ENCODE assay signal across 8 cellular contexts in genomic region chr6:7050911-7051779, GRCh38. TPM values are rescaled to one million over a fixed set of nuclear protein-coding genes. Genes with fewer than 3 reads are reported as not detected.
DNase-seq lines count a peak whose midpoint lies in the region; ATAC-seq and TF ChIP-seq lines count a peak whose summit lies in the region.

No MANE protein-coding gene starts in this region.

- H2AFZ ChIP-seq in fibroblast of lung (ENCODE audit: low read length) = peak overlapping the region; percentile 71

- no peak for TF ChIP-seq POLR2A in vagina (IDR thresholded peaks at IDR 0.05)

- H3K9me3 Mint-ChIP-seq in naive thymus-derived CD4-positive, alpha-beta T cell = no peaks in the 10 kb centered on the region

- CTCF ChIA-PET in naive thymus-derived CD4-positive, alpha-beta T cell (lab: Charles Lee) = no interaction called here

- H3K27ac ChIP-seq in BLaER1 = peak overlapping the region; percentile 92
- peak overlapping the region; percentile 26 for H3K27ac ChIP-seq in fibroblast of lung (ENCODE audit: insufficient read depth, low read length)
- H3K27ac ChIP-seq in naive thymus-derived CD4-positive, alpha-beta T cell (ENCODE audit: low read depth, low read length) = peak overlapping the region; percentile 59
- H3K27ac ChIP-seq in vagina = peak overlapping the region; percentile 77

- POLR2A ChIA-PET in naive thymus-derived CD4-positive, alpha-beta T cell (lab: Charles Lee) = interaction anchor here (0.7 to 3.4 kb wide), 5 partner anchors 22 to 90 kb away, joined by 3 to 23 read pairs (median 5); partner anchors contain the start of gene RREB1

- H4K20me1 ChIP-seq in BLaER1 (no peaks in the 10 kb centered on the region), fibroblast of lung (ENCODE audit: control insufficient read depth, extremely low read depth, insufficient read depth, low read length) (no peaks in the 10 kb centered on the region)

- H3K27ac Mint-ChIP-seq in naive thymus-derived CD4-positive, alpha-beta T cell = peak overlapping the region in 7 of 9 donors; percentile 45 to 86 (median 77)

- H3K4me1 ChIP-seq in BLaER1 (peaks cover 26% of the 10 kb centered on the region), fibroblast of lung (ENCODE audit: control insufficient read depth, extremely low read depth, insufficient read depth, low read length) (no peaks in the 10 kb centered on the region), vagina (peaks cover 19% of the 10 kb centered on the region)
- peaks cover 0 to 4% of the 10 kb centered on the region in 2 donors for H3K4me1 ChIP-seq in naive thymus-derived CD4-positive, alpha-beta T cell (ENCODE audit: control insufficient read depth in 2 of 2, insufficient read depth in 2 of 2, low read length in 2 of 2)

- DNase-seq in NCI-H146 (lab: John Stamatoyannopoulos, UW) = peak; percentile 81
- peak; percentile 12 for DNase-seq in activated T-cell treated with anti-CD3 and anti-CD28 coated beads for 48 hours (ENCODE audit: low read depth)
- DNase-seq in fibroblast of lung (ENCODE audit: low read depth in 2 of 2) = peak; percentile 80 to 92
- peak in 7 of 9 donors; percentile 26 to 65 (median 54) for DNase-seq in naive thymus-derived CD4-positive, alpha-beta T cell
- peak; percentile 81 to 91 for DNase-seq in vagina (ENCODE audit: extremely low spot score in 2 of 2)
- no peak for DNase-seq in G401 (ENCODE audit: low spot score)

- no peaks in the 10 kb centered on the region for H3K79me2 ChIP-seq in fibroblast of lung (ENCODE audit: control insufficient read depth, insufficient read depth, low read length)

- H3K27me3 ChIP-seq in BLaER1 (no peaks in the 10 kb centered on the region), fibroblast of lung (ENCODE audit: control insufficient read depth, insufficient read depth, low read length) (no peaks in the 10 kb centered on the region), vagina (no peaks in the 10 kb centered on the region)
- H3K27me3 ChIP-seq in naive thymus-derived CD4-positive, alpha-beta T cell (ENCODE audit: control insufficient read depth in 2 of 2, insufficient read depth in 2 of 2, low read length in 2 of 2) = no peaks in the 10 kb centered on the region

- intact Hi-C loops in naive thymus-derived CD4-positive, alpha-beta T cell (cut with micrococcal nuclease) = loop anchor here in 1 of 2 donors (1.0 to 2.0 kb wide), 4 partner anchors 36 to 262 kb away; partner anchors contain the start of genes RREB1 and SSR1
- intact Hi-C loops in vagina (cut with DNase I) = no loop called here

- H3K4me3 ChIP-seq in BLaER1 (peak overlapping the region; percentile 80), fibroblast of lung (replicated peaks in 1 of 4; ENCODE audit: control extremely low read depth in 1 of 4, insufficient read depth in 1 of 4, low read depth in 3 of 4, low read length in 4 of 4) (peak overlapping the region in 3 of 4 experiments; percentile 36 to 59 (median 40)), vagina (peak overlapping the region; percentile 51 to 65)
- peak overlapping the region; percentile 77 for H3K4me3 ChIP-seq in naive thymus-derived CD4-positive, alpha-beta T cell (ENCODE audit: low read length)

- H3K36me3 ChIP-seq in BLaER1 (no peaks in the 10 kb centered on the region), fibroblast of lung (ENCODE audit: control insufficient read depth, insufficient read depth, low read length) (no peaks in the 10 kb centered on the region), vagina (no peaks in the 10 kb centered on the region)
- no peaks in the 10 kb centered on the region for H3K36me3 ChIP-seq in naive thymus-derived CD4-positive, alpha-beta T cell (ENCODE audit: control insufficient read depth in 2 of 3, insufficient read depth in 3 of 3, low read length in 3 of 3)

- no peak for TF ChIP-seq CTCF in fibroblast of lung (conservative IDR thresholded peaks at IDR 0.05 in 1 of 2, IDR thresholded peaks at IDR 0.05 in 1 of 2; ENCODE audit: low read depth in 1 of 2, low read length in 2 of 2)
- TF ChIP-seq CTCF in vagina (IDR thresholded peaks at IDR 0.05) = no peak

- no peaks in the 10 kb centered on the region for H3K9me3 ChIP-seq in BLaER1
- no peaks in the 10 kb centered on the region for H3K9me3 ChIP-seq in fibroblast of lung (ENCODE audit: control insufficient read depth, insufficient read depth, low read depth, low read length)
- no peaks in the 10 kb centered on the region for H3K9me3 ChIP-seq in naive thymus-derived CD4-positive, alpha-beta T cell (ENCODE audit: control insufficient read depth in 2 of 3, low read length in 3 of 3)
- H3K9me3 ChIP-seq in vagina = no peaks in the 10 kb centered on the region

- peak overlapping the region; percentile 55 to 89 (median 78) for H3K4me3 Mint-ChIP-seq in naive thymus-derived CD4-positive, alpha-beta T cell

- peaks cover 0 to 65% (median 0%) of the 10 kb centered on the region in 5 donors for H3K27me3 Mint-ChIP-seq in naive thymus-derived CD4-positive, alpha-beta T cell

- H3K36me3 Mint-ChIP-seq in naive thymus-derived CD4-positive, alpha-beta T cell = no peaks in the 10 kb centered on the region

- in situ Hi-C loops in G401 (cut with HindIII; ENCODE audit: low sequenced_read_pairs) = no loop called here

- peak overlapping the region; percentile 87 for H3K9ac ChIP-seq in BLaER1
- H3K9ac ChIP-seq in fibroblast of lung (ENCODE audit: insufficient read depth, low read length) = peak overlapping the region; percentile 68

- peak; percentile 46 for ATAC-seq in GM21723 (IDR thresholded peaks at IDR 0.05; ENCODE audit: unreplicated experiment)
- ATAC-seq in naive thymus-derived CD4-positive, alpha-beta T cell = peak; percentile 63

- H3K4me1 Mint-ChIP-seq in naive thymus-derived CD4-positive, alpha-beta T cell = peaks cover 5 to 15% (median 9%) of the 10 kb centered on the region in 7 donors

- H3K4me2 ChIP-seq in BLaER1 (peak overlapping the region; percentile 94), fibroblast of lung (ENCODE audit: extremely low read depth, insufficient read depth, low read length) (peak overlapping the region; percentile 53)

RNA-seq across cellular contexts. Expression of gene RREB1, which starts 56.6 kb away (rescaled TPM):
- total RNA-seq in fibroblast of lung = 15.2 and 18.8 TPM in 2 replicates
- polyA plus RNA-seq in fibroblast of lung = 2.4 and 2.8 TPM in 2 replicates
- polyA plus RNA-seq in fibroblast of lung (2012) = 5.5 and 7.7 TPM in 2 replicates
- polyA minus RNA-seq in fibroblast of lung (ENCODE audit: low replicate concordance) = 19.9 and 29.8 TPM in 2 replicates
- 10 to 100 TPM; 28.3 to 56.7 (median 51.6) TPM for total RNA-seq in naive thymus-derived CD4-positive, alpha-beta T cell
- 10 to 100 TPM in 1 of 2 donors, 1 to 10 TPM in 1; 4.2 to 10.0 TPM for polyA plus RNA-seq in naive thymus-derived CD4-positive, alpha-beta T cell
- 57.2 TPM for total RNA-seq in vagina
- total RNA-seq in G401 (2014; rRNA removed; shearing (Covaris generic)) = 8.5 and 10.1 TPM in 2 replicates

Comparison
In these comparisons a context has a peak if more than half of its experiments do, and no peak if none do; other contexts are left out.
1. H3K27ac ChIP-seq: peak in every context shown above with its lines; median percentile 92 in BLaER1; 77 in vagina; 59 in naive thymus-derived CD4-positive, alpha-beta T cell; 26 in fibroblast of lung.